Comparison of ENCODE assay signal across 1 cellular context in the genomic region with DNA sequence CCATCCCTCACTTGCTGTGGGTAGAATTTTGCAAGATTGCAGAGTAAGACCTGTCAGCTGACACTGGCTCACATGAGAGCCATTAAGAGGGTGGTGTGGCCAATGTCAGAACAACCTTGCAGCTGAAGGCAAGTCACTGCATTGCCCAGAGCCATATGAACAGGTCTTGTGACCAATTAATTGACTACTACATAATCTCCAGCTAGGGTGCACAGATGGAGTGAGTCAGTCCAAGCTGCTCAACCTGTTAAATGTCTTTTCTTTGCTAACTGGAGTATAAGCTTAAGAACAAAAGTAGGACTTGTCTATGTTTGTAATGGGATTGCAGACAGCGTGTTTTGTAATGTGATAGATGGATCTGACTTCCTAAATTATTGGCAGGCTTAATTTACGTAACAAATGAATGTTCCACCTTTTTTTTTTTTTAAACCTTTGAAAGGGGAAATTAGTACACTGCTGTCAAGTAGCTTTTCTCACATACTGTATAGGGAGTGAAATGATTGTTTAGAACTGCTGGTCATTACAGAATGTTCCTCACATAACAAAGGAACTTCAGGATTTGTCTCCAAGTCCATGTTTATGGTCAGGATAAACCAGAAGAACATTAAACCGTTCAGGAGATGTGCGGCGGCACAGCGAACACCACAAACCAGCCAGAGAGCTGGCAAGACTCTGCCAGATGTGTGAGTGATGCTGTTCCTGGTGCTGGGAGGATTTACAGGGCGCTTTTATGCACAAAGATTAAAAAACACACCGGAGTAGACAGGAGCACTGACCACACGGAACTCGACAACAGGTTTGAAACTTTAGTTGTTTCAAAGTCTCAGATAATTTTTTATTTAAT.
TF ChIP-seq lines count a peak whose summit lies in the region.

No MANE protein-coding gene starts in this region.

TF ChIP-seq in K562, 482 proteins besides CTCF, POLR2A, EP300 and RAD21 (continued from another document):
- TF ChIP-seq SMAD1 (IDR thresholded peaks at IDR 0.05; ENCODE audit: low read depth, low read length, partially characterized antibody) (no peak), ZNF586 (CRISPR knock-in tag; conservative IDR thresholded peaks at IDR 0.05) (no peak), ESRRB (CRISPR knock-in tag; IDR thresholded peaks at IDR 0.05; ENCODE audit: borderline replicate concordance) (no peak), NFIX (CRISPR knock-in tag; IDR thresholded peaks at IDR 0.05; ENCODE audit: low read depth) (no peak), STAT5A (IDR thresholded peaks at IDR 0.05; ENCODE audit: borderline replicate concordance, low read length) (no peak), ZBED1 (IDR thresholded peaks at IDR 0.05) (no peak), DIDO1 (tag; IDR thresholded peaks at IDR 0.05; ENCODE audit: low read depth) (no peak), BHLHE40 (IDR thresholded peaks at IDR 0.05; ENCODE audit: low read length) (peak; percentile 54), CEBPB (tag; IDR thresholded peaks at IDR 0.05) (0 out of 2 replicates have a peak, but pooled peaks have one; percentile 16), ARNT (IDR thresholded peaks at IDR 0.05) (no peak), FOSL1 (tag; conservative IDR thresholded peaks at IDR 0.05) (peak; percentile 46; the same call in 1 of the 2 replicates), MAFF (IDR thresholded peaks at IDR 0.05; ENCODE audit: low read length) (no peak), BRD9 (IDR thresholded peaks at IDR 0.05; ENCODE audit: low read depth, partially characterized antibody) (no peak), HNRNPLL (IDR thresholded peaks at IDR 0.05; ENCODE audit: low read depth, low read length, poor library complexity, severe bottlenecking) (no peak), TCF7 (IDR thresholded peaks at IDR 0.05; ENCODE audit: borderline replicate concordance) (no peak), POLR3G (IDR thresholded peaks at IDR 0.05; ENCODE audit: extremely low read depth, insufficient read length, insufficient replicate concordance) (no peak), ZNF668 (CRISPR knock-in tag; IDR thresholded peaks at IDR 0.05) (no peak), TBL1XR1 (IDR thresholded peaks at IDR 0.05; ENCODE audit: low read length in 2 of 2) (no peak), PHF21A (IDR thresholded peaks at IDR 0.05; ENCODE audit: borderline replicate concordance, low read depth) (no peak), ZNF347 (CRISPR knock-in tag; IDR thresholded peaks at IDR 0.05; ENCODE audit: low read depth) (no peak), ZNF3 (CRISPR knock-in tag; IDR thresholded peaks at IDR 0.05) (no peak), MCM2 (IDR thresholded peaks at IDR 0.05; ENCODE audit: low read depth) (no peak), CBFA2T2 (conservative IDR thresholded peaks at IDR 0.05) (0 out of 2 replicates have a peak, but pooled peaks have one; percentile 4), TAF15 (IDR thresholded peaks at IDR 0.05; ENCODE audit: low read depth, low read length) (no peak), ZNF324 (CRISPR knock-in tag; IDR thresholded peaks at IDR 0.05) (no peak), KLF10 (CRISPR knock-in tag; IDR thresholded peaks at IDR 0.05) (no peak), FOXK1 (CRISPR knock-in tag; IDR thresholded peaks at IDR 0.05; ENCODE audit: borderline replicate concordance) (no peak), ZNF444 (CRISPR knock-in tag; IDR thresholded peaks at IDR 0.05) (no peak), POLR2H (tag; IDR thresholded peaks at IDR 0.05; ENCODE audit: low read depth) (no peak), CSDE1 (IDR thresholded peaks at IDR 0.05) (no peak)
- TF ChIP-seq, protein P1, sequence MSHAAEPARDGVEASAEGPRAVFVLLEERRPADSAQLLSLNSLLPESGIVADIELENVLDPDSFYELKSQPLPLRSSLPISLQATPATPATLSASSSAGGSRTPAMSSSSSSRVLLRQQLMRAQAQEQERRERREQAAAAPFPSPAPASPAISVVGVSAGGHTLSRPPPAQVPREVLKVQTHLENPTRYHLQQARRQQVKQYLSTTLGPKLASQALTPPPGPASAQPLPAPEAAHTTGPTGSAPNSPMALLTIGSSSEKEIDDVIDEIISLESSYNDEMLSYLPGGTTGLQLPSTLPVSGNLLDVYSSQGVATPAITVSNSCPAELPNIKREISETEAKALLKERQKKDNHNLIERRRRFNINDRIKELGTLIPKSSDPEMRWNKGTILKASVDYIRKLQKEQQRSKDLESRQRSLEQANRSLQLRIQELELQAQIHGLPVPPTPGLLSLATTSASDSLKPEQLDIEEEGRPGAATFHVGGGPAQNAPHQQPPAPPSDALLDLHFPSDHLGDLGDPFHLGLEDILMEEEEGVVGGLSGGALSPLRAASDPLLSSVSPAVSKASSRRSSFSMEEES (CRISPR knock-in tag; IDR thresholded peaks at IDR 0.05) = 0 out of 2 replicates have a peak, but pooled peaks have one; percentile 15
- TF ChIP-seq, protein P2, sequence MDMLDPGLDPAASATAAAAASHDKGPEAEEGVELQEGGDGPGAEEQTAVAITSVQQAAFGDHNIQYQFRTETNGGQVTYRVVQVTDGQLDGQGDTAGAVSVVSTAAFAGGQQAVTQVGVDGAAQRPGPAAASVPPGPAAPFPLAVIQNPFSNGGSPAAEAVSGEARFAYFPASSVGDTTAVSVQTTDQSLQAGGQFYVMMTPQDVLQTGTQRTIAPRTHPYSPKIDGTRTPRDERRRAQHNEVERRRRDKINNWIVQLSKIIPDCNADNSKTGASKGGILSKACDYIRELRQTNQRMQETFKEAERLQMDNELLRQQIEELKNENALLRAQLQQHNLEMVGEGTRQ (CRISPR knock-in tag; IDR thresholded peaks at IDR 0.05) = peak; percentile 9; the same call in 1 of the 2 replicates
- TF ChIP-seq, protein P3, sequence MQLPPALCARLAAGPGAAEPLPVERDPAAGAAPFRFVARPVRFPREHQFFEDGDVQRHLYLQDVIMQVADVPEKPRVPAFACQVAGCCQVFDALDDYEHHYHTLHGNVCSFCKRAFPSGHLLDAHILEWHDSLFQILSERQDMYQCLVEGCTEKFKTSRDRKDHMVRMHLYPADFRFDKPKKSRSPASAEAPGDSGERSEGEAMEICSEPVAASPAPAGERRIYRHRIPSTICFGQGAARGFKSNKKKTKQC (CRISPR knock-in tag; IDR thresholded peaks at IDR 0.05) = no peak
- TF ChIP-seq, protein P4, sequence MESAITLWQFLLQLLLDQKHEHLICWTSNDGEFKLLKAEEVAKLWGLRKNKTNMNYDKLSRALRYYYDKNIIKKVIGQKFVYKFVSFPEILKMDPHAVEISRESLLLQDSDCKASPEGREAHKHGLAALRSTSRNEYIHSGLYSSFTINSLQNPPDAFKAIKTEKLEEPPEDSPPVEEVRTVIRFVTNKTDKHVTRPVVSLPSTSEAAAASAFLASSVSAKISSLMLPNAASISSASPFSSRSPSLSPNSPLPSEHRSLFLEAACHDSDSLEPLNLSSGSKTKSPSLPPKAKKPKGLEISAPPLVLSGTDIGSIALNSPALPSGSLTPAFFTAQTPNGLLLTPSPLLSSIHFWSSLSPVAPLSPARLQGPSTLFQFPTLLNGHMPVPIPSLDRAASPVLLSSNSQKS (CRISPR knock-in tag; IDR thresholded peaks at IDR 0.05) = no peak
- TF ChIP-seq, protein P5, sequence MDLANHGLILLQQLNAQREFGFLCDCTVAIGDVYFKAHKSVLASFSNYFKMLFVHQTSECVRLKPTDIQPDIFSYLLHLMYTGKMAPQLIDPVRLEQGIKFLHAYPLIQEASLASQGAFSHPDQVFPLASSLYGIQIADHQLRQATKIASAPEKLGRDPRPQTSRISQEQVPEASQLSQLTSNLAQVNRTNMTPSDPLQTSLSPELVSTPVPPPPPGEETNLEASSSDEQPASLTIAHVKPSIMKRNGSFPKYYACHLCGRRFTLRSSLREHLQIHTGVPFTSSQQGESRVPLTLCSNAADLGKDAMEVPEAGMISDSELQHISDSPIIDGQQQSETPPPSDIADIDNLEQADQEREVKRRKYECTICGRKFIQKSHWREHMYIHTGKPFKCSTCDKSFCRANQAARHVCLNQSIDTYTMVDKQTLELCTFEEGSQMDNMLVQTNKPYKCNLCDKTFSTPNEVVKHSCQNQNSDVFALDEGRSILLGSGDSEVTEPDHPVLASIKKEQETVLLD (IDR thresholded peaks at IDR 0.05) = no peak
- TF ChIP-seq, protein P6, sequence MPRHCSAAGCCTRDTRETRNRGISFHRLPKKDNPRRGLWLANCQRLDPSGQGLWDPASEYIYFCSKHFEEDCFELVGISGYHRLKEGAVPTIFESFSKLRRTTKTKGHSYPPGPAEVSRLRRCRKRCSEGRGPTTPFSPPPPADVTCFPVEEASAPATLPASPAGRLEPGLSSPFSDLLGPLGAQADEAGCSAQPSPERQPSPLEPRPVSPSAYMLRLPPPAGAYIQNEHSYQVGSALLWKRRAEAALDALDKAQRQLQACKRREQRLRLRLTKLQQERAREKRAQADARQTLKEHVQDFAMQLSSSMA (CRISPR knock-in tag; IDR thresholded peaks at IDR 0.05) = no peak
- TF ChIP-seq, protein P7, sequence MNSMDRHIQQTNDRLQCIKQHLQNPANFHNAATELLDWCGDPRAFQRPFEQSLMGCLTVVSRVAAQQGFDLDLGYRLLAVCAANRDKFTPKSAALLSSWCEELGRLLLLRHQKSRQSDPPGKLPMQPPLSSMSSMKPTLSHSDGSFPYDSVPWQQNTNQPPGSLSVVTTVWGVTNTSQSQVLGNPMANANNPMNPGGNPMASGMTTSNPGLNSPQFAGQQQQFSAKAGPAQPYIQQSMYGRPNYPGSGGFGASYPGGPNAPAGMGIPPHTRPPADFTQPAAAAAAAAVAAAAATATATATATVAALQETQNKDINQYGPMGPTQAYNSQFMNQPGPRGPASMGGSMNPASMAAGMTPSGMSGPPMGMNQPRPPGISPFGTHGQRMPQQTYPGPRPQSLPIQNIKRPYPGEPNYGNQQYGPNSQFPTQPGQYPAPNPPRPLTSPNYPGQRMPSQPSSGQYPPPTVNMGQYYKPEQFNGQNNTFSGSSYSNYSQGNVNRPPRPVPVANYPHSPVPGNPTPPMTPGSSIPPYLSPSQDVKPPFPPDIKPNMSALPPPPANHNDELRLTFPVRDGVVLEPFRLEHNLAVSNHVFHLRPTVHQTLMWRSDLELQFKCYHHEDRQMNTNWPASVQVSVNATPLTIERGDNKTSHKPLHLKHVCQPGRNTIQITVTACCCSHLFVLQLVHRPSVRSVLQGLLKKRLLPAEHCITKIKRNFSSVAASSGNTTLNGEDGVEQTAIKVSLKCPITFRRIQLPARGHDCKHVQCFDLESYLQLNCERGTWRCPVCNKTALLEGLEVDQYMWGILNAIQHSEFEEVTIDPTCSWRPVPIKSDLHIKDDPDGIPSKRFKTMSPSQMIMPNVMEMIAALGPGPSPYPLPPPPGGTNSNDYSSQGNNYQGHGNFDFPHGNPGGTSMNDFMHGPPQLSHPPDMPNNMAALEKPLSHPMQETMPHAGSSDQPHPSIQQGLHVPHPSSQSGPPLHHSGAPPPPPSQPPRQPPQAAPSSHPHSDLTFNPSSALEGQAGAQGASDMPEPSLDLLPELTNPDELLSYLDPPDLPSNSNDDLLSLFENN (IDR thresholded peaks at IDR 0.05; ENCODE audit: low read depth in 2 of 2, low read length in 2 of 2) = no peak
- TF ChIP-seq, protein P8, sequence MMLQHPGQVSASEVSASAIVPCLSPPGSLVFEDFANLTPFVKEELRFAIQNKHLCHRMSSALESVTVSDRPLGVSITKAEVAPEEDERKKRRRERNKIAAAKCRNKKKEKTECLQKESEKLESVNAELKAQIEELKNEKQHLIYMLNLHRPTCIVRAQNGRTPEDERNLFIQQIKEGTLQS (IDR thresholded peaks at IDR 0.05) = no peak
- TF ChIP-seq, protein P8 (CRISPR knock-in tag; conservative IDR thresholded peaks at IDR 0.05) = no peak
- TF ChIP-seq, protein P9, sequence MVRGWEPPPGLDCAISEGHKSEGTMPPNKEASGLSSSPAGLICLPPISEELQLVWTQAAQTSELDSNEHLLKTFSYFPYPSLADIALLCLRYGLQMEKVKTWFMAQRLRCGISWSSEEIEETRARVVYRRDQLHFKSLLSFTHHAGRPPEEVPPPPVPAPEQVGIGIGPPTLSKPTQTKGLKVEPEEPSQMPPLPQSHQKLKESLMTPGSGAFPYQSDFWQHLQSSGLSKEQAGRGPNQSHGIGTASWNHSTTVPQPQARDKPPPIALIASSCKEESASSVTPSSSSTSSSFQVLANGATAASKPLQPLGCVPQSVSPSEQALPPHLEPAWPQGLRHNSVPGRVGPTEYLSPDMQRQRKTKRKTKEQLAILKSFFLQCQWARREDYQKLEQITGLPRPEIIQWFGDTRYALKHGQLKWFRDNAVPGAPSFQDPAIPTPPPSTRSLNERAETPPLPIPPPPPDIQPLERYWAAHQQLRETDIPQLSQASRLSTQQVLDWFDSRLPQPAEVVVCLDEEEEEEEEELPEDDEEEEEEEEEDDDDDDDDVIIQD (CRISPR knock-in tag; IDR thresholded peaks at IDR 0.05) = no peak
